ENCODE assay signal across 12 cellular contexts in genomic region chr16:69225136-69225535, GRCh38.
"Had no signal": no experiment of that assay in that cellular context is flagged by ENCODE, and none has a peak within 500 bp of the region (broad histone marks: within the 10 kb centered on the region; RNA-seq: fewer than 3 reads in every experiment).

No MANE protein-coding gene starts in this region.

- H3K27ac ChIP-seq: pancreas had no signal

- H3K4me3 ChIP-seq: pancreas, smooth muscle cell had no signal

- H3K4me2 ChIP-seq: smooth muscle cell had no signal

- DNase-seq: activated CD4-positive, alpha-beta T cell treated with anti-CD3 and anti-CD28 coated beads, Interleukin-2, amount 10 ng/mL, durations not matched to agents 24 days and 14 days; activated CD4-positive, CD25-positive, alpha-beta regulatory T cell; activated CD8-positive, alpha-beta memory T cell treated with anti-CD3 and anti-CD28 coated beads for 24 hours; activated naive CD8-positive, alpha-beta T cell treated with anti-CD3 and anti-CD28 coated beads for 36 hours; amygdala; cerebellar nuclear complex; effector memory CD8-positive, alpha-beta T cell; naive thymus-derived CD8-positive, alpha-beta T cell; pancreas; stimulated activated naive CD8-positive, alpha-beta T cell treated with anti-CD3 and anti-CD28 coated beads, Interleukin-15, Interleukin-2, amounts not matched to agents 100 U/mL and 50 U/mL, for 24 hours; T-helper 2 cell had no signal

- FAIRE-seq: pancreas had no signal

- H3K9me3 ChIP-seq: pancreas had no signal

- ATAC-seq: effector memory CD8-positive, alpha-beta T cell; naive thymus-derived CD8-positive, alpha-beta T cell; stimulated activated naive CD8-positive, alpha-beta T cell treated with anti-CD3 and anti-CD28 coated beads, Interleukin-15, Interleukin-2, amounts not matched to agents 100 U/mL and 50 U/mL, for 24 hours had no signal

- H3K36me3 ChIP-seq: pancreas had no signal

- H3K27me3 ChIP-seq: pancreas had no signal
